8 cellular contexts compared by ENCODE assay signal in the genomic region with DNA sequence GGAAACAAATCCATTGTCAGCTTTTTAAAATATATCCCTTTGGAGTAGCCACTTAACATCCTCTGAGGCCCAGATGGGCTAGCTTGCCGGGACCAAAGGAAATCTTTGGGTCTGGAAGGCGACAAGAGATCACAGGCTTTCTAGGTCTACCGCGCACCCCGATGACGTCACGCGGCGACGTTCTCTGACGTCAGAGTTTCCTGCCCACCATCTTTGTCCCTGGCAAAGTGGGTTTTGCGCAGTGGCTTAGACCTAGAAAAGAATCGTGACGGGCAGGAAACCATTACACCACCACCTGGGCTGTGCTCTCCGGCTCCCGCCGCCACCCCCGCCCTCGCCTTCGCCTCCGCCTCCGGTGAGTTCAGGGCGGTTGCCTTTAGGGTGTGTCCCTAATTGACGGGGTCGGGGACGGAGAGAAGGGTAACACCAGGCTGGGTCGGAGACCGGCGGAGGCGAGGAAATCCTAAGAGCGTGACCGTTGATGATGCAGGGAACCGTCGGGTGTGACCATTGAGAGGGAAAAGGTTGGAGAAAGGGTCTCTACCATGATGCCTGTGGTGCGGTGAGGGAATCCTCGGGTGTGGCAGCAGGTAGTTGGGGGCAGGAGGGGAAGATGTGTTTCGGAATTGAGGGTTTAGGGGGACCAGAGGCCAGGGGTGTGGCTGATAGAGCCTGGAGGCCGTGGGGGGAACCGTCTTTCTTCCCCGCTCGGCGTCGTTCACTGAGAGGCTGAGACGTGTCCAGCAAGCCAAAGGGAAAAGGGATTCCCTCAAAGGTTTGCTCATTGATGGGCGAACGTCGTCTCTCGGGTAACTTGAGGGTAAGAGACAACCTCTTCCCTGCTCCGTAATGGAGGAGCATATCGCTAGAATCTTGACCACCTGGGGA. TPM values are rescaled to one million over a fixed set of nuclear protein-coding genes. Genes with fewer than 3 reads are reported as not detected.
DNase-seq lines count a peak whose midpoint lies in the region; ATAC-seq and TF ChIP-seq lines count a peak whose summit lies in the region.

A gene (plus strand): TSS at position 249 of the 888 bp plus-strand sequence. CDS start 6,709 bp downstream, outside the sequence.

- peak within 1 kb of the TSS; percentile 95 to 99 (median 99) for H3K27ac Mint-ChIP-seq in naive thymus-derived CD4-positive, alpha-beta T cell
- peak within 1 kb of the TSS; percentile 95 for H3K27ac Mint-ChIP-seq in stimulated activated naive B cell treated with anti-CD40 and anti-IgM and Interleukin-4, amounts not matched to agents 10 μg/mL and 1 μg/mL and 100 μg/mL, for 72 hours

- H3K36me3 ChIP-seq in DND-41 (ENCODE audit: insufficient read depth, low read length) (peaks cover 3% of the 10 kb centered on the region; the same call in 1 of the 2 replicates), GM23248 (ENCODE audit: low read depth) (no peaks in the 10 kb centered on the region), fibroblast of lung (ENCODE audit: control insufficient read depth, insufficient read depth, low read length) (no peaks in the 10 kb centered on the region)
- H3K36me3 ChIP-seq in naive thymus-derived CD4-positive, alpha-beta T cell (ENCODE audit: control insufficient read depth in 2 of 3, insufficient read depth in 3 of 3, low read length in 3 of 3): peaks cover 0 to 5% (median 0%) of the 10 kb centered on the region in 3 experiments

- H2AFZ ChIP-seq in DND-41 (ENCODE audit: low read depth, low read length) (peak within 1 kb of the TSS; percentile 98), GM23248 (peak within 1 kb of the TSS; percentile 99), fibroblast of lung (ENCODE audit: low read length) (peak within 1 kb of the TSS; percentile 93)

- in situ Hi-C loops in GM23248 (cut with MboI): no loop called here

- POLR2A ChIA-PET in naive thymus-derived CD4-positive, alpha-beta T cell (lab: Charles Lee): interaction anchor here (0.8 to 7.6 kb wide), 15 partner anchors 10 to 607 kb away, joined by 3 to 153 read pairs (median 4); a partner anchor contains a TSS

- H3K36me3 Mint-ChIP-seq in naive thymus-derived CD4-positive, alpha-beta T cell: peaks cover 0 to 3% (median 0%) of the 10 kb centered on the region in 5 donors
- H3K36me3 Mint-ChIP-seq in stimulated activated naive B cell treated with anti-CD40 and anti-IgM and Interleukin-4, amounts not matched to agents 10 μg/mL and 1 μg/mL and 100 μg/mL, for 72 hours: peaks cover 4 to 9% of the 10 kb centered on the region in 2 donors

- H3K9ac ChIP-seq in DND-41 (ENCODE audit: low read depth, low read length) (peak within 1 kb of the TSS; percentile 82), GM23248 (peak within 1 kb of the TSS; percentile 93), fibroblast of lung (ENCODE audit: insufficient read depth, low read length) (peak within 1 kb of the TSS; percentile 93)

- 1 to 2% methylated on average over 39 to 50 of the region's 50 CpGs for WGBS in GM23248 (ENCODE audit: low coverage in 1 of 2, low lambda C conversion rate in 2 of 2, missing lambda C conversion rate in 2 of 2), 2 experiments

- peaks cover 0 to 12% (median 0%) of the 10 kb centered on the region in 5 donors for H3K27me3 Mint-ChIP-seq in naive thymus-derived CD4-positive, alpha-beta T cell
- no peaks in the 10 kb centered on the region for H3K27me3 Mint-ChIP-seq in stimulated activated naive B cell treated with anti-CD40 and anti-IgM and Interleukin-4, amounts not matched to agents 10 μg/mL and 1 μg/mL and 100 μg/mL, for 72 hours

- peak within 1 kb of the TSS; percentile 94 for H3K27ac ChIP-seq in DND-41 (ENCODE audit: low read length)
- H3K27ac ChIP-seq in GM23248: peak within 1 kb of the TSS; percentile 90
- peak within 1 kb of the TSS; percentile 99 for H3K27ac ChIP-seq in fibroblast of lung (ENCODE audit: insufficient read depth, low read length)
- H3K27ac ChIP-seq in naive thymus-derived CD4-positive, alpha-beta T cell (ENCODE audit: low read depth, low read length): peak within 1 kb of the TSS; percentile 91

- CTCF ChIA-PET in naive thymus-derived CD4-positive, alpha-beta T cell (lab: Charles Lee): interaction anchor here (1.0 to 1.4 kb wide), 3 partner anchors 9 to 275 kb away, joined by 3 to 8 read pairs (median 3); a partner anchor contains a TSS

- H3K4me3 Mint-ChIP-seq in naive thymus-derived CD4-positive, alpha-beta T cell: peak within 1 kb of the TSS; percentile 92 to 99 (median 97)
- H3K4me3 Mint-ChIP-seq in stimulated activated naive B cell treated with anti-CD40 and anti-IgM and Interleukin-4, amounts not matched to agents 10 μg/mL and 1 μg/mL and 100 μg/mL, for 72 hours: peak within 1 kb of the TSS; percentile 91 to 93

- H3K4me3 ChIP-seq in DND-41 (ENCODE audit: low read depth in 1 of 2, low read length in 2 of 2) (peak within 1 kb of the TSS; percentile 58 to 94), GM23248 (peak within 1 kb of the TSS; percentile 85), fibroblast of lung (replicated peaks in 1 of 4; ENCODE audit: control extremely low read depth in 1 of 4, insufficient read depth in 1 of 4, low read depth in 3 of 4, low read length in 4 of 4) (peak within 1 kb of the TSS; percentile 81 to 100 (median 95))
- peak within 1 kb of the TSS; percentile 85 for H3K4me3 ChIP-seq in naive thymus-derived CD4-positive, alpha-beta T cell (ENCODE audit: low read length)

- H3K27me3 ChIP-seq in DND-41 (ENCODE audit: insufficient read depth, low read length, poor library complexity) (no peaks in the 10 kb centered on the region), GM23248 (replicated peaks; ENCODE audit: insufficient read depth) (no peaks in the 10 kb centered on the region), fibroblast of lung (ENCODE audit: control insufficient read depth, insufficient read depth, low read length) (no peaks in the 10 kb centered on the region)
- no peaks in the 10 kb centered on the region for H3K27me3 ChIP-seq in naive thymus-derived CD4-positive, alpha-beta T cell (ENCODE audit: control insufficient read depth in 2 of 2, insufficient read depth in 2 of 2, low read length in 2 of 2)

- peaks cover 0 to 2% (median 0%) of the 10 kb centered on the region in 11 donors for H3K9me3 Mint-ChIP-seq in naive thymus-derived CD4-positive, alpha-beta T cell
- no peaks in the 10 kb centered on the region for H3K9me3 Mint-ChIP-seq in stimulated activated naive B cell treated with anti-CD40 and anti-IgM and Interleukin-4, amounts not matched to agents 10 μg/mL and 1 μg/mL and 100 μg/mL, for 72 hours

- H3K9me3 ChIP-seq in DND-41 (ENCODE audit: insufficient read depth, low read length, severe bottlenecking): no peaks in the 10 kb centered on the region
- no peaks in the 10 kb centered on the region for H3K9me3 ChIP-seq in GM23248 (ENCODE audit: low read depth)
- no peaks in the 10 kb centered on the region for H3K9me3 ChIP-seq in fibroblast of lung (ENCODE audit: control insufficient read depth, insufficient read depth, low read depth, low read length)
- H3K9me3 ChIP-seq in naive thymus-derived CD4-positive, alpha-beta T cell (ENCODE audit: control insufficient read depth in 2 of 3, low read length in 3 of 3): no peaks in the 10 kb centered on the region

- TF ChIP-seq CTCF in DND-41 (IDR thresholded peaks at IDR 0.05; ENCODE audit: borderline replicate concordance, extremely low read depth, low read length, poor library complexity, severe bottlenecking): no peak
- no peak for TF ChIP-seq CTCF in fibroblast of lung (conservative IDR thresholded peaks at IDR 0.05 in 1 of 2, IDR thresholded peaks at IDR 0.05 in 1 of 2; ENCODE audit: low read depth in 1 of 2, low read length in 2 of 2)

- H4K20me1 ChIP-seq in DND-41 (ENCODE audit: insufficient read depth, low read length) (no peaks in the 10 kb centered on the region), GM23248 (ENCODE audit: insufficient read depth) (0 out of 2 replicates have a peak, but pooled peaks cover 6% of the 10 kb centered on the region), fibroblast of lung (ENCODE audit: control insufficient read depth, extremely low read depth, insufficient read depth, low read length) (peaks cover 2% of the 10 kb centered on the region)

- peak; percentile 97 for DNase-seq in DND-41
- DNase-seq in GM23248: peak; percentile 91
- DNase-seq in LHCN-M2 (ENCODE audit: low read depth): peak; percentile 94
- DNase-seq in RPMI8226: peak; percentile 93
- DNase-seq in activated T-helper 1 cell treated with anti-CD3 and anti-CD28 coated beads, Interleukin-2, amount 50 U/mL, for 16 hours (ENCODE audit: low read depth in 1 of 2, low spot score in 1 of 2): peak; percentile 94 to 98
- peak; percentile 92 to 97 for DNase-seq in fibroblast of lung (ENCODE audit: low read depth in 2 of 2)
- peak; percentile 96 to 100 (median 98) for DNase-seq in naive thymus-derived CD4-positive, alpha-beta T cell
- peak; percentile 93 for DNase-seq in stimulated activated naive B cell treated with anti-CD40 and anti-IgM and Interleukin-4, amounts not matched to agents 10 μg/mL and 1 μg/mL and 100 μg/mL, for 72 hours

- no peaks in the 10 kb centered on the region for H3K9me2 ChIP-seq in GM23248 (ENCODE audit: insufficient read depth)

- H3K4me2 ChIP-seq in DND-41 (ENCODE audit: insufficient read depth, low read length) (peak within 1 kb of the TSS; percentile 63), GM23248 (ENCODE audit: unreplicated experiment) (peak within 1 kb of the TSS; percentile 79), fibroblast of lung (ENCODE audit: extremely low read depth, insufficient read depth, low read length) (peak within 1 kb of the TSS; percentile 86)

- H3K4me1 ChIP-seq in DND-41 (ENCODE audit: insufficient read depth, low read length) (peaks cover 35% of the 10 kb centered on the region), GM23248 (ENCODE audit: insufficient read depth) (peaks cover 19% of the 10 kb centered on the region), fibroblast of lung (ENCODE audit: control insufficient read depth, extremely low read depth, insufficient read depth, low read length) (peaks cover 3% of the 10 kb centered on the region)
- H3K4me1 ChIP-seq in naive thymus-derived CD4-positive, alpha-beta T cell (ENCODE audit: control insufficient read depth in 2 of 2, insufficient read depth in 2 of 2, low read length in 2 of 2): peaks cover 13 to 17% of the 10 kb centered on the region in 2 donors

- H3K79me2 ChIP-seq in DND-41 (ENCODE audit: insufficient read depth, low read length): peaks cover 51% of the 10 kb centered on the region
- H3K79me2 ChIP-seq in GM23248 (ENCODE audit: insufficient read depth): peaks cover 50% of the 10 kb centered on the region
- peaks cover 48% of the 10 kb centered on the region for H3K79me2 ChIP-seq in fibroblast of lung (ENCODE audit: control insufficient read depth, insufficient read depth, low read length)

- ATAC-seq in DND-41 (ENCODE audit: insufficient read depth, low read depth): peak; percentile 95
- ATAC-seq in naive thymus-derived CD4-positive, alpha-beta T cell: peak; percentile 99
- ATAC-seq in stimulated activated naive B cell treated with anti-CD40 and anti-IgM and Interleukin-4, amounts not matched to agents 10 μg/mL and 1 μg/mL and 100 μg/mL, for 72 hours (replicated peaks): peak; percentile 97

- intact Hi-C loops in naive thymus-derived CD4-positive, alpha-beta T cell (cut with micrococcal nuclease): loop anchor here (1.0 to 10.0 kb wide), 17 partner anchors 9 to 1357 kb away; a partner anchor contains a TSS

- peaks cover 28 to 45% (median 38%) of the 10 kb centered on the region in 7 donors for H3K4me1 Mint-ChIP-seq in naive thymus-derived CD4-positive, alpha-beta T cell
- H3K4me1 Mint-ChIP-seq in stimulated activated naive B cell treated with anti-CD40 and anti-IgM and Interleukin-4, amounts not matched to agents 10 μg/mL and 1 μg/mL and 100 μg/mL, for 72 hours: peaks cover 12 to 32% of the 10 kb centered on the region in 2 donors

- peaks cover 12% of the 10 kb centered on the region for H3F3A ChIP-seq in GM23248 (ENCODE audit: insufficient read depth)

RNA-seq across cellular contexts. Expression of the gene that starts here (rescaled TPM):
- 67.3 and 72.4 TPM in 2 replicates for total RNA-seq in GM23248 (2014; rRNA removed; shearing (Covaris generic))
- polyA plus RNA-seq in GM23248 (2016; fragmentation: Nextera tagmentation; extraction: Ambion mirVana) (85.9 and 92.6 TPM in 2 replicates), fibroblast of lung (226 and 236 TPM in 2 replicates)
- total RNA-seq in LHCN-M2 (2014; rRNA removed) (75.3 and 100 TPM in 2 replicates), fibroblast of lung (61.6 and 109 TPM in 2 replicates)
- polyA plus RNA-seq in LHCN-M2 (2012): 115 TPM
- polyA plus RNA-seq in fibroblast of lung (2012): 135 and 147 TPM in 2 replicates
- polyA minus RNA-seq in fibroblast of lung (ENCODE audit: low replicate concordance): 173 and 196 TPM in 2 replicates
- total RNA-seq in naive thymus-derived CD4-positive, alpha-beta T cell: 100 to 1,000 TPM in 4 of 5 experiments, 10 to 100 TPM in 1; 84.7 to 197 (median 136) TPM
- polyA plus RNA-seq in naive thymus-derived CD4-positive, alpha-beta T cell: 10 to 100 TPM; 49.0 to 66.0 TPM

Comparison
In these comparisons a context has a peak if more than half of its experiments do, and no peak if none do; other contexts are left out.
1. Peak in every context shown above with its lines: DNase-seq, ATAC-seq, H3K4me3 ChIP-seq and H3K27ac ChIP-seq.